Comparison of ENCODE assay signal across 22 cellular contexts in the genomic region with DNA sequence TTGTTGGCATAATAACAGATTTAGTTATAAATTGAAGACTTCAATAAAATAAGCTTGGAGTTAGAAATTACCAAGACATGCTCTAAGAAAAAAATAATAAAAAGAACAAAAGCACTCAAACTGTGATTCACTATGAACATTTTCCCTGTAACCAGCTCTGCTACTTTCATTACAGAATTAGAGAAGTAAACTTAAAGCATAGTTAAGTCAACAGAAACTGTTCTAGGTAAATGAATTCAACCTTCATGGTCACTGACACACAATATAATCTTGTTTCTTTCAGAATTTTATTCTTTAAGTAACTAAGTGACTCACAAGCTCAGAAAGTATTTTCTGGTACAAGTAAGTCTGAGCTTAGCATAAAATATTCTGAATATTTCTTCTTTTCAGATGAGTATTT.
A peak's percentile ranks its signal among the peaks of the same experiment; 100 is the strongest.
DNase-seq lines count a peak whose midpoint lies in the region; ATAC-seq, FAIRE-seq and TF ChIP-seq lines count a peak whose summit lies in the region.
"Had no signal": no experiment of that assay in that cellular context is flagged by ENCODE, and none has a peak within 500 bp of the region (broad histone marks: within the 10 kb centered on the region; RNA-seq: fewer than 3 reads in every experiment).

No MANE protein-coding gene starts in this region.

- no peaks in the 10 kb centered on the region for H3K79me2 ChIP-seq in mammary epithelial cell (ENCODE audit: insufficient read depth, low read length)

- no peak overlapping the region for H3K4me3 ChIP-seq in mammary epithelial cell (replicated peaks in 1 of 3; ENCODE audit: insufficient read depth in 1 of 3, low read depth in 2 of 3, low read length in 3 of 3)
- H3K4me3 ChIP-seq in breast epithelium, result no peak overlapping the region

- H3K27ac ChIP-seq in mammary epithelial cell (ENCODE audit: insufficient read depth, low read depth, low read length) (no peak overlapping the region), breast epithelium (no peak overlapping the region)

- intact Hi-C loops in mammary epithelial cell (cut with micrococcal nuclease), result no loop called here
- intact Hi-C loops in breast epithelium (cut with DNase I; ENCODE audit: low total_unique reads), result no loop called here
- intact Hi-C loops in left colon (cut with DNase I, micrococcal nuclease), result no loop called here

- FAIRE-seq in endometrium (lab: Jason Lieb, UNC), result peak; percentile 61
- FAIRE-seq: GM18507, GM19239, H54 had no signal

- H3K4me2 ChIP-seq in mammary epithelial cell (ENCODE audit: insufficient read depth, low read depth, low read length), result no peak overlapping the region

- H3K36me3 ChIP-seq in mammary epithelial cell (ENCODE audit: insufficient read depth, low read length) (no peaks in the 10 kb centered on the region), breast epithelium (no peaks in the 10 kb centered on the region)
- H3K36me3 ChIP-seq: Peyer's patch had no signal

- CTCF ChIA-PET in mammary epithelial cell (lab: Charles Lee; ENCODE audit: low non-redundant PET), result no interaction called here

- H3K4me1 ChIP-seq in mammary epithelial cell (ENCODE audit: insufficient read depth, low read length), result peaks cover 5% of the 10 kb centered on the region
- H3K4me1 ChIP-seq in breast epithelium, result no peaks in the 10 kb centered on the region
- H3K4me1 ChIP-seq: Peyer's patch had no signal

- no peak overlapping the region for H3K9ac ChIP-seq in mammary epithelial cell (ENCODE audit: insufficient read depth, low read length)

- no peak for TF ChIP-seq CTCF in mammary epithelial cell (conservative IDR thresholded peaks at IDR 0.05 in 1 of 2, IDR thresholded peaks at IDR 0.05 in 1 of 2; ENCODE audit: extremely low read depth in 1 of 2, insufficient read depth in 1 of 2, low read depth in 1 of 2, low read length in 2 of 2)
- no peak for TF ChIP-seq CTCF in breast epithelium (IDR thresholded peaks at IDR 0.05)

- no peaks in the 10 kb centered on the region for H3K27me3 ChIP-seq in mammary epithelial cell (ENCODE audit: insufficient read depth, low read length)
- no peaks in the 10 kb centered on the region for H3K27me3 ChIP-seq in breast epithelium
- H3K27me3 ChIP-seq: Peyer's patch had no signal

- dilution Hi-C loops in mammary epithelial cell (cut with HindIII; ENCODE audit: low sequenced_read_pairs), result no loop called here

- no peak overlapping the region for H2AFZ ChIP-seq in mammary epithelial cell (ENCODE audit: low read depth, low read length)

- BruUV-seq in mammary epithelial cell (replicated peaks; lab: Mats Ljungman, UMichigan), result no TSS peak

- H3K9me3 ChIP-seq in mammary epithelial cell (replicated peaks; ENCODE audit: insufficient read depth, low read length) (no peaks in the 10 kb centered on the region), breast epithelium (no peaks in the 10 kb centered on the region)
- H3K9me3 ChIP-seq: Peyer's patch had no signal

- ATAC-seq in left colon (peak; percentile 47), HG02571 (IDR thresholded peaks at IDR 0.05; ENCODE audit: unreplicated experiment) (no peak), GM21381 (IDR thresholded peaks at IDR 0.05; ENCODE audit: unreplicated experiment) (no peak)

- TF ChIP-seq POLR2A in breast epithelium (IDR thresholded peaks at IDR 0.05), result no peak

- DNase-seq in mammary epithelial cell, result peak; percentile 34
- no peak for DNase-seq in breast epithelium (ENCODE audit: low spot score in 2 of 2)
- no peak for DNase-seq in left colon
- DNase-seq in GF-D8 (lab: John Stamatoyannopoulos, UW), result no peak
- DNase-seq in activated gamma-delta T cell (lab: John Stamatoyannopoulos, UW), result no peak
- DNase-seq: CD4-positive, CD25-positive, alpha-beta regulatory T cell; DMS 273 treated with DMSO at 0.1 percent for 48 hours; Karpas-422; NCI-H1694; NCI-H2081; NCI-H2171; NCI-H345; NCI-H524; NCI-H774; NK-92 treated with Interleukin-12 subunit alpha and Interleukin-12 subunit beta, amount 100 ng/mL, for 24 hours; Peyer's patch had no signal

- no peaks in the 10 kb centered on the region for H4K20me1 ChIP-seq in mammary epithelial cell (ENCODE audit: insufficient read depth, low read length)

- in situ Hi-C loops in mammary epithelial cell (cut with MboI; ENCODE audit: low sequenced_read_pairs in 2 of 2), result no loop called here
